Comparison of ENCODE assay signal across 1 cellular context in the genomic region with DNA sequence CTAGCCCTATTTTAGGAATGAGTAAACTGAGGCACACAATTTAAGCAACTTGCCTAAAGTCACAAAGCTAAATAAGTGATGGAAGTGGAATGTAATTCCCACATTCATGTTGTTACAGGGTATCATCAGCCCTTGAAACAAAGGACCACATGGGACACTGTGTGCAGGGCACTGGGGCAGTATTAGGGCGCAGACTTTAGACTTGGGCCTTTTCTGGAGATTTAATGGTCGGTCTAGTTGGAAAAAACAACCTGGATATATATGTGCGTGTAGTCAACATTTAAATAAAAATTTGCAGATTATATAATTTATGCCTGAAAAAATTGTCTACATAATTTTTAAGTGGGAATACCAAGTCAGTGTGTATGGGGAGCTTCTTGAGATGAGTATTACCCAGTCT.
TF ChIP-seq lines count a peak whose summit lies in the region.

No MANE protein-coding gene starts in this region.

TF ChIP-seq in endothelial cell of umbilical vein, 7 proteins besides CTCF, POLR2A, EP300 and RAD21 (continued from another document):
- TF ChIP-seq GATA2 (IDR thresholded peaks at IDR 0.05; ENCODE audit: insufficient read depth, insufficient read length, low read depth, low read length): no peak
